15 cellular contexts compared by ENCODE assay signal in the genomic region with DNA sequence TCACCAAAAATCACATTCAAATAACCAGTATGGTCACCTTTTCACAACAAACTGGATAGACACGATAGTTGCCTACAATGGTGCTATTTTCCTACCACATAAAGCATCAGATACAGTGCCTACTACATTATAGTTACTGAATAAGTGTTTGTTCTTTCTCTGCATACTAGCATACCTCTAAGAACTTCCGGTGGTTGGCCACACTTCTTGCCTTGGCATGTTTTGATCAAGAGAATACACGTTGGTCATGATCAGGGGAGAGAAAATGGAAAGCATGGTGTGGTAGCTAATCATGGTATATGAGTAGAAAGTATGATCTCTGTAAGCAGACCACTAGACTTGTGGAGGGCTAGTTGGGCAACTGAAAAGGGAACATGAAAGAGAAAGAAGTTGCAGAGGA.
DNase-seq lines count a peak whose midpoint lies in the region; TF ChIP-seq lines count a peak whose summit lies in the region.
"Had no signal": no experiment of that assay in that cellular context is flagged by ENCODE, and none has a peak within 500 bp of the region (broad histone marks: within the 10 kb centered on the region; RNA-seq: fewer than 3 reads in every experiment).

No MANE protein-coding gene starts in this region.

- H3K14ac ChIP-seq in mesenchymal stem cell (ENCODE audit: low read length in 2 of 2), result no peak overlapping the region

- no peaks in the 10 kb centered on the region for H3K79me1 ChIP-seq in mesenchymal stem cell (replicated peaks; ENCODE audit: low read length, poor library complexity, severe bottlenecking)

- no peak overlapping the region for H3K4ac ChIP-seq in mesenchymal stem cell (ENCODE audit: low read depth in 1 of 2, low read length in 2 of 2)

- H3K27me3 ChIP-seq in mammary epithelial cell (ENCODE audit: insufficient read depth, low read length), result peaks cover 3% of the 10 kb centered on the region
- H3K27me3 ChIP-seq in breast epithelium, result no peaks in the 10 kb centered on the region
- no peaks in the 10 kb centered on the region for H3K27me3 ChIP-seq in mesenchymal stem cell (ENCODE audit: control insufficient read depth in 1 of 2, insufficient read depth in 1 of 2, low read length in 2 of 2)

- H3K36me3 ChIP-seq in mammary epithelial cell (ENCODE audit: insufficient read depth, low read length) (no peaks in the 10 kb centered on the region), breast epithelium (no peaks in the 10 kb centered on the region), mesenchymal stem cell (ENCODE audit: control insufficient read depth in 1 of 2, insufficient read depth in 2 of 2, low read depth in 1 of 2, low read length in 2 of 2) (no peaks in the 10 kb centered on the region)
- H3K36me3 ChIP-seq: BLaER1, HAP-1 had no signal

- H3K9ac ChIP-seq in mammary epithelial cell (ENCODE audit: insufficient read depth, low read length) (no peak overlapping the region), mesenchymal stem cell (ENCODE audit: low read length) (no peak overlapping the region)
- H3K9ac ChIP-seq: BLaER1, GM23248 had no signal

- TF ChIP-seq CTCF in mammary epithelial cell (conservative IDR thresholded peaks at IDR 0.05 in 1 of 2, IDR thresholded peaks at IDR 0.05 in 1 of 2; ENCODE audit: extremely low read depth in 1 of 2, insufficient read depth in 1 of 2, low read depth in 1 of 2, low read length in 2 of 2), result no peak
- TF ChIP-seq CTCF in breast epithelium (IDR thresholded peaks at IDR 0.05), result no peak
- no peak for TF ChIP-seq CTCF in epithelial cell of esophagus (IDR thresholded peaks at IDR 0.05; ENCODE audit: insufficient read depth, low read depth, low read length, missing control alignments)

- no peak overlapping the region for H2BK15ac ChIP-seq in mesenchymal stem cell (ENCODE audit: low read depth, poor library complexity, severe bottlenecking)

- no peak overlapping the region for H2BK120ac ChIP-seq in mesenchymal stem cell (ENCODE audit: low read depth, low read length)

- H2AK5ac ChIP-seq in mesenchymal stem cell (ENCODE audit: low read length, severe bottlenecking), result no peak overlapping the region

- H2BK12ac ChIP-seq in mesenchymal stem cell (ENCODE audit: low read length in 2 of 2), result no peak overlapping the region

- no peaks in the 10 kb centered on the region for H3K79me2 ChIP-seq in mammary epithelial cell (ENCODE audit: insufficient read depth, low read length)

- H4K20me1 ChIP-seq in mammary epithelial cell (ENCODE audit: insufficient read depth, low read length), result no peaks in the 10 kb centered on the region
- H4K20me1 ChIP-seq: BLaER1 had no signal

- DNase-seq in mammary epithelial cell (peak; percentile 69), breast epithelium (ENCODE audit: low spot score in 2 of 2) (no peak), SK-MEL-5 (ENCODE audit: low read depth, low spot score) (peak; percentile 6), epithelial cell of esophagus (ENCODE audit: low read depth) (peak; percentile 65), mesenchymal stem cell (no peak), SW 1271 (lab: John Stamatoyannopoulos, UW) (no peak), HT-29 (ENCODE audit: low spot score) (no peak)
- no peak for DNase-seq in activated CD4-positive, alpha-beta T cell treated with anti-CD3 and anti-CD28 coated beads, Interleukin-2, amount 50 U/mL, for 4 hours
- DNase-seq: 8988T; CD4-positive, alpha-beta memory T cell; DMS 273 treated with DMSO at 0.1 percent for 48 hours; DMS53; GM23248 had no signal

- peak overlapping the region; percentile 58 for H2AFZ ChIP-seq in mammary epithelial cell (ENCODE audit: low read depth, low read length)
- no peak overlapping the region for H2AFZ ChIP-seq in mesenchymal stem cell (ENCODE audit: low read depth, low read length)
- H2AFZ ChIP-seq: GM23248 had no signal

- H3K9me3 ChIP-seq in mammary epithelial cell (replicated peaks; ENCODE audit: insufficient read depth, low read length), result no peaks in the 10 kb centered on the region
- no peaks in the 10 kb centered on the region for H3K9me3 ChIP-seq in breast epithelium
- no peaks in the 10 kb centered on the region for H3K9me3 ChIP-seq in mesenchymal stem cell (ENCODE audit: control insufficient read depth, low read length)
- H3K9me3 ChIP-seq: BLaER1, HAP-1 had no signal

- CTCF ChIA-PET in mammary epithelial cell (lab: Charles Lee; ENCODE audit: low non-redundant PET), result no interaction called here

- H3K4me2 ChIP-seq in mammary epithelial cell (ENCODE audit: insufficient read depth, low read depth, low read length) (peak overlapping the region; percentile 37), mesenchymal stem cell (ENCODE audit: low read length, poor library complexity, severe bottlenecking) (no peak overlapping the region)
- H3K4me2 ChIP-seq: BLaER1 had no signal

- WGBS in mammary epithelial cell (ENCODE audit: low coverage, missing lambda C conversion rate), result 32% methylated on average over 3 of the region's 3 CpGs
- 97% methylated on average over 2 of the region's 3 CpGs for WGBS in mesenchymal stem cell

- H3K18ac ChIP-seq in mesenchymal stem cell (ENCODE audit: low read depth in 1 of 2, low read length in 2 of 2), result no peak overlapping the region

- in situ Hi-C loops in mammary epithelial cell (cut with MboI; ENCODE audit: low sequenced_read_pairs in 2 of 2) (no loop called here), SK-MEL-5 (cut with HindIII; ENCODE audit: low pct_unique_long_range_greater_than_20kb, low sequenced_read_pairs) (no loop called here)

- H3K23ac ChIP-seq in mesenchymal stem cell (ENCODE audit: low read length in 2 of 2), result no peak overlapping the region

- no peak overlapping the region for H2BK5ac ChIP-seq in mesenchymal stem cell (ENCODE audit: low read depth, low read length, poor library complexity, severe bottlenecking)

- H3K4me3 ChIP-seq in mammary epithelial cell (replicated peaks in 1 of 3; ENCODE audit: insufficient read depth in 1 of 3, low read depth in 2 of 3, low read length in 3 of 3) (no peak overlapping the region), breast epithelium (no peak overlapping the region), epithelial cell of esophagus (ENCODE audit: low read length) (no peak overlapping the region), mesenchymal stem cell (ENCODE audit: insufficient read depth in 1 of 2, low read depth in 1 of 2, low read length in 2 of 2) (no peak overlapping the region)
- H3K4me3 ChIP-seq: BLaER1, GM23248, HAP-1 had no signal

- peaks cover 7% of the 10 kb centered on the region for H3K4me1 ChIP-seq in mammary epithelial cell (ENCODE audit: insufficient read depth, low read length)
- no peaks in the 10 kb centered on the region for H3K4me1 ChIP-seq in breast epithelium
- no peaks in the 10 kb centered on the region for H3K4me1 ChIP-seq in mesenchymal stem cell (ENCODE audit: control insufficient read depth, insufficient read depth, low read depth, low read length)
- H3K4me1 ChIP-seq: BLaER1, HAP-1 had no signal

- H4K8ac ChIP-seq in mesenchymal stem cell (ENCODE audit: low read length), result no peak overlapping the region

- H4K91ac ChIP-seq in mesenchymal stem cell (ENCODE audit: low read length), result no peak overlapping the region

- dilution Hi-C loops in mammary epithelial cell (cut with HindIII; ENCODE audit: low sequenced_read_pairs), result no loop called here

- no peak for TF ChIP-seq POLR2A in breast epithelium (IDR thresholded peaks at IDR 0.05)

- H3K27ac ChIP-seq in mammary epithelial cell (ENCODE audit: insufficient read depth, low read depth, low read length), result peak overlapping the region; percentile 4
- H3K27ac ChIP-seq in breast epithelium, result no peak overlapping the region
- no peak overlapping the region for H3K27ac ChIP-seq in mesenchymal stem cell (ENCODE audit: low read length, poor library complexity, severe bottlenecking)
- H3K27ac ChIP-seq: BLaER1, GM23248 had no signal

- no TSS peak for BruUV-seq in mammary epithelial cell (replicated peaks; lab: Mats Ljungman, UMichigan)

- intact Hi-C loops in mammary epithelial cell (cut with micrococcal nuclease), result no loop called here
- intact Hi-C loops in breast epithelium (cut with DNase I; ENCODE audit: low total_unique reads), result no loop called here

Comparison
In these comparisons a context has a peak if more than half of its experiments do, and no peak if none do; other contexts are left out.
1. DNase-seq: peak in mammary epithelial cell (single experiment), SK-MEL-5 (single experiment) and epithelial cell of esophagus (single experiment); none in breast epithelium (0 of 2), mesenchymal stem cell (single experiment), SW 1271 (0 of 2), HT-29 (single experiment) and activated CD4-positive, alpha-beta T cell treated with anti-CD3 and anti-CD28 coated beads, Interleukin-2, amount 50 U/mL, for 4 hours (0 of 2).